ENCODE assay signal across 8 cellular contexts in genomic region chr19:54325194-54325621, GRCh38. TPM values are rescaled to one million over a fixed set of nuclear protein-coding genes. Genes with fewer than 3 reads are reported as not detected.
DNase-seq lines count a peak whose midpoint lies in the region; ATAC-seq, FAIRE-seq and TF ChIP-seq lines count a peak whose summit lies in the region.

No MANE protein-coding gene starts in this region.

- no peaks in the 10 kb centered on the region for H3K9me3 ChIP-seq in CD4-positive, CD25-positive, alpha-beta regulatory T cell (ENCODE audit: control insufficient read depth in 2 of 2, low read length in 2 of 2)
- H3K9me3 ChIP-seq in HAP-1: no peaks in the 10 kb centered on the region
- H3K9me3 ChIP-seq in PC-3 (ENCODE audit: low read length): no peaks in the 10 kb centered on the region
- H3K9me3 ChIP-seq in small intestine (ENCODE audit: control insufficient read depth, low read depth): no peaks in the 10 kb centered on the region

- no peaks in the 10 kb centered on the region for H3K4me1 ChIP-seq in CD4-positive, CD25-positive, alpha-beta regulatory T cell (ENCODE audit: control insufficient read depth, insufficient read depth, low read length, poor library complexity, severe bottlenecking)
- peaks cover 5% of the 10 kb centered on the region for H3K4me1 ChIP-seq in HAP-1
- H3K4me1 ChIP-seq in PC-3 (ENCODE audit: insufficient read depth, low read length): no peaks in the 10 kb centered on the region
- H3K4me1 ChIP-seq in small intestine (ENCODE audit: control insufficient read depth in 2 of 2, insufficient read depth in 1 of 2, low read depth in 1 of 2, low read length in 1 of 2): no peaks in the 10 kb centered on the region

- ATAC-seq in CD4-positive, CD25-positive, alpha-beta regulatory T cell (ENCODE audit: low read depth in 2 of 2): peak; percentile 55 to 69
- peak; percentile 63 for ATAC-seq in PC-3
- ATAC-seq in GM19395 (IDR thresholded peaks at IDR 0.05; ENCODE audit: unreplicated experiment): no peak
- ATAC-seq in HG03342 (IDR thresholded peaks at IDR 0.05; ENCODE audit: unreplicated experiment): no peak

- no peak overlapping the region for H3K4me3 ChIP-seq in CD4-positive, CD25-positive, alpha-beta regulatory T cell (ENCODE audit: low read depth, low read length)
- H3K4me3 ChIP-seq in HAP-1 (no peak overlapping the region), PC-3 (ENCODE audit: low read length) (no peak overlapping the region), small intestine (ENCODE audit: low read depth in 1 of 2, low read length in 2 of 2) (no peak overlapping the region)

- H3K27me3 ChIP-seq in CD4-positive, CD25-positive, alpha-beta regulatory T cell (ENCODE audit: control insufficient read depth, insufficient read depth, low read length): peaks cover 6% of the 10 kb centered on the region
- no peaks in the 10 kb centered on the region for H3K27me3 ChIP-seq in HAP-1 (ENCODE audit: low read depth)
- peaks cover 21% of the 10 kb centered on the region for H3K27me3 ChIP-seq in PC-3 (ENCODE audit: low read length)
- peaks cover 0 to 2% of the 10 kb centered on the region in 2 donors for H3K27me3 ChIP-seq in small intestine (ENCODE audit: control insufficient read depth in 2 of 2, insufficient read depth in 2 of 2, low read length in 2 of 2)

- CTCF ChIA-PET in PC-3 (lab: Charles Lee): interaction anchor here (0.6 kb wide), 1 partner anchor 30 kb away, joined by 3 read pairs; no protein-coding TSS in a partner anchor

- H3K4me3 Mint-ChIP-seq in CD4-positive, CD25-positive, alpha-beta regulatory T cell: no peak overlapping the region
- H3K4me3 Mint-ChIP-seq in glutamatergic neuron (ENCODE audit: unreplicated experiment): no peak overlapping the region

- no peak overlapping the region for H3K9ac ChIP-seq in PC-3 (ENCODE audit: low read length)

- DNase-seq in CD4-positive, CD25-positive, alpha-beta regulatory T cell: peak; percentile 33 to 77 (median 62)
- DNase-seq in HAP-1 (ENCODE audit: low spot score in 2 of 2) (peak; percentile 34 to 60), PC-3 (peak; percentile 71), glutamatergic neuron (no peak), small intestine (peak; percentile 35)
- DNase-seq in activated effector memory CD4-positive, alpha-beta T cell treated with anti-CD3 and anti-CD28 coated beads, Interleukin-2, amount 50 U/mL, for 16 hours: peak; percentile 69

- peak; percentile 95 for TF ChIP-seq CTCF in PC-3 (conservative IDR thresholded peaks at IDR 0.05; ENCODE audit: low read depth, low read length)
- peak; percentile 83 for TF ChIP-seq CTCF in glutamatergic neuron (IDR thresholded peaks at IDR 0.05; ENCODE audit: partially characterized antibody, unreplicated experiment)

- no peak overlapping the region for H2AFZ ChIP-seq in PC-3 (ENCODE audit: low read length)

- no peaks in the 10 kb centered on the region for H3K9me2 ChIP-seq in PC-3 (replicated peaks; ENCODE audit: low read length)

- peaks cover 0 to 20% (median 16%) of the 10 kb centered on the region in 4 donors for H3K4me1 Mint-ChIP-seq in CD4-positive, CD25-positive, alpha-beta regulatory T cell
- H3K4me1 Mint-ChIP-seq in glutamatergic neuron (ENCODE audit: low read depth, unreplicated experiment): peaks cover 2% of the 10 kb centered on the region

- H3K36me3 Mint-ChIP-seq in CD4-positive, CD25-positive, alpha-beta regulatory T cell: no peaks in the 10 kb centered on the region
- peaks cover 24% of the 10 kb centered on the region for H3K36me3 Mint-ChIP-seq in glutamatergic neuron (ENCODE audit: unreplicated experiment)

- POLR2A ChIA-PET in PC-3 (lab: Charles Lee; ENCODE audit: unreplicated experiment): no interaction called here

- peaks cover 11% of the 10 kb centered on the region for H3K27me3 Mint-ChIP-seq in CD4-positive, CD25-positive, alpha-beta regulatory T cell
- peaks cover 6% of the 10 kb centered on the region for H3K27me3 Mint-ChIP-seq in glutamatergic neuron (ENCODE audit: unreplicated experiment)

- peak overlapping the region in 1 of 3 donors; percentile 20 for H3K27ac Mint-ChIP-seq in CD4-positive, CD25-positive, alpha-beta regulatory T cell
- no peak overlapping the region for H3K27ac Mint-ChIP-seq in glutamatergic neuron (ENCODE audit: unreplicated experiment)

- no peak overlapping the region for H3K27ac ChIP-seq in CD4-positive, CD25-positive, alpha-beta regulatory T cell (ENCODE audit: insufficient read depth, low read length, poor library complexity, severe bottlenecking)
- H3K27ac ChIP-seq in PC-3 (ENCODE audit: low read length): no peak overlapping the region
- no peak overlapping the region for H3K27ac ChIP-seq in small intestine (ENCODE audit: low read depth in 1 of 2, low read length in 1 of 2)

- no peak for FAIRE-seq in small intestine (lab: Jason Lieb, UNC)

- intact Hi-C loops in PC-3 (cut with micrococcal nuclease): no loop called here

- no TSS peak for BruUV-seq in PC-3 (replicated peaks; lab: Mats Ljungman, UMichigan)

- 0 to 4% (median 4%) methylated on average over 4 of the region's 4 CpGs for WGBS in small intestine, 3 donors

- in situ Hi-C loops in HAP-1 (cut with MboI; ENCODE audit: low sequenced_read_pairs): no loop called here

- H3F3A ChIP-seq in PC-3 (ENCODE audit: low read length, unreplicated experiment): no peaks in the 10 kb centered on the region

- H3K36me3 ChIP-seq in CD4-positive, CD25-positive, alpha-beta regulatory T cell (ENCODE audit: control insufficient read depth, insufficient read depth, low read length): no peaks in the 10 kb centered on the region
- no peaks in the 10 kb centered on the region for H3K36me3 ChIP-seq in HAP-1 (replicated peaks)
- no peaks in the 10 kb centered on the region for H3K36me3 ChIP-seq in PC-3 (ENCODE audit: low read depth, low read length)
- H3K36me3 ChIP-seq in small intestine (ENCODE audit: control insufficient read depth in 2 of 2, insufficient read depth in 2 of 2, low read length in 2 of 2): no peaks in the 10 kb centered on the region

- H3K4me2 ChIP-seq in PC-3 (ENCODE audit: low read length): no peak overlapping the region

- no peaks in the 10 kb centered on the region for H3K9me3 Mint-ChIP-seq in CD4-positive, CD25-positive, alpha-beta regulatory T cell
- H3K9me3 Mint-ChIP-seq in glutamatergic neuron (ENCODE audit: unreplicated experiment): peaks cover 9% of the 10 kb centered on the region

- H4K20me1 ChIP-seq in PC-3 (ENCODE audit: low read length): no peaks in the 10 kb centered on the region

- H3K79me2 ChIP-seq in PC-3 (ENCODE audit: low read length): no peaks in the 10 kb centered on the region

RNA-seq across cellular contexts. Expression of gene LILRA5, which starts 12.2 kb away (rescaled TPM):
- not detected for total RNA-seq in CD4-positive, CD25-positive, alpha-beta regulatory T cell
- under 1 TPM in 1 of 4 donors, not detected in 3; 0.67 TPM for polyA plus RNA-seq in CD4-positive, CD25-positive, alpha-beta regulatory T cell
- total RNA-seq in PC-3 (2014; rRNA removed): not detected in 2 replicates
- total RNA-seq in glutamatergic neuron (ENCODE audit: unreplicated experiment): not detected
- 1 to 10 TPM; 1.6 to 8.2 (median 2.7) TPM for polyA plus RNA-seq in small intestine

RNA-seq across cellular contexts. Expression of gene LILRA4, which starts 13.8 kb away (rescaled TPM):
- total RNA-seq in CD4-positive, CD25-positive, alpha-beta regulatory T cell: not detected
- not detected for polyA plus RNA-seq in CD4-positive, CD25-positive, alpha-beta regulatory T cell
- total RNA-seq in PC-3 (2014; rRNA removed) (not detected in 2 replicates), glutamatergic neuron (ENCODE audit: unreplicated experiment) (not detected)
- polyA plus RNA-seq in small intestine: under 1 TPM in 1 of 3 donors, not detected in 2; 0.19 TPM

RNA-seq across cellular contexts. Expression of gene LAIR1, which starts 39.5 kb away (rescaled TPM):
- total RNA-seq in CD4-positive, CD25-positive, alpha-beta regulatory T cell: 33.2 TPM
- 10 to 100 TPM; 39.3 to 61.8 (median 45.3) TPM for polyA plus RNA-seq in CD4-positive, CD25-positive, alpha-beta regulatory T cell
- total RNA-seq in PC-3 (2014; rRNA removed): not detected in 2 replicates
- not detected for total RNA-seq in glutamatergic neuron (ENCODE audit: unreplicated experiment)
- 1 to 10 TPM; 2.2 to 9.6 (median 8.1) TPM for polyA plus RNA-seq in small intestine

RNA-seq across cellular contexts. Expression of gene LILRB2, which starts 44.3 kb away (rescaled TPM):
- not detected for total RNA-seq in CD4-positive, CD25-positive, alpha-beta regulatory T cell
- polyA plus RNA-seq in CD4-positive, CD25-positive, alpha-beta regulatory T cell: under 1 TPM in 1 of 4 donors, not detected in 3; 0.24 TPM
- total RNA-seq in PC-3 (2014; rRNA removed) (not detected in 2 replicates), glutamatergic neuron (ENCODE audit: unreplicated experiment) (0.54 TPM)
- 1 to 10 TPM in 1 of 3 donors, under 1 TPM in 2; 0.22 to 4.7 (median 0.81) TPM for polyA plus RNA-seq in small intestine

Comparison
In these comparisons a context has a peak if more than half of its experiments do, and no peak if none do; other contexts are left out.
1. ATAC-seq: peak in CD4-positive, CD25-positive, alpha-beta regulatory T cell (2 of 2) and PC-3 (single experiment); none in GM19395 (single experiment) and HG03342 (single experiment).
2. RNA of gene LAIR1, which starts 39.5 kb away (total RNA-seq): 33.2 TPM in CD4-positive, CD25-positive, alpha-beta regulatory T cell (single experiment); not detected in PC-3 and not detected in glutamatergic neuron (single experiment); every median in the first group is over 10 times any median in the second.